ENCODE assay signal across 8 cellular contexts in genomic region chr14:86654558-86655184, GRCh38.
DNase-seq lines count a peak whose midpoint lies in the region; FAIRE-seq and TF ChIP-seq lines count a peak whose summit lies in the region.

No MANE protein-coding gene starts in this region.

- no peak for TF ChIP-seq POLR2A in sigmoid colon (IDR thresholded peaks at IDR 0.05)

- H3K4me3 ChIP-seq in PC-9 (no peak overlapping the region), choroid plexus epithelial cell (ENCODE audit: low read depth, low read length) (no peak overlapping the region), sigmoid colon (no peak overlapping the region)

- BruUV-seq in PC-9 (replicated peaks; lab: Mats Ljungman, UMichigan) = no TSS peak

- CTCF ChIA-PET in PC-9 (lab: Charles Lee) = no interaction called here

- H3K9me3 ChIP-seq in PC-9 (ENCODE audit: insufficient read depth, low read depth) (no peaks in the 10 kb centered on the region), sigmoid colon (no peaks in the 10 kb centered on the region)

- H3K4me2 ChIP-seq in PC-9 = no peak overlapping the region

- H3K27ac ChIP-seq in PC-9 (no peak overlapping the region), sigmoid colon (no peak overlapping the region)

- TF ChIP-seq EP300 in sigmoid colon (IDR thresholded peaks at IDR 0.05) = no peak

- TF ChIP-seq CTCF in D721Med (IDR thresholded peaks at IDR 0.05; ENCODE audit: insufficient read depth, missing control alignments) (peak; percentile 65), PC-9 (conservative IDR thresholded peaks at IDR 0.05) (peak; percentile 63), choroid plexus epithelial cell (conservative IDR thresholded peaks at IDR 0.05; ENCODE audit: low read depth, low read length) (peak; percentile 72), sigmoid colon (IDR thresholded peaks at IDR 0.05) (no peak)

- H3F3A ChIP-seq in PC-9 (ENCODE audit: insufficient read depth, low read depth) = no peaks in the 10 kb centered on the region

- H4K20me1 ChIP-seq in PC-9 (ENCODE audit: insufficient read depth) = no peaks in the 10 kb centered on the region

- peak; percentile 11 for FAIRE-seq in D721Med (lab: Jason Lieb, UNC)

- no peaks in the 10 kb centered on the region for H3K27me3 ChIP-seq in PC-9 (ENCODE audit: insufficient read depth, low read depth)
- H3K27me3 ChIP-seq in sigmoid colon = no peaks in the 10 kb centered on the region

- H3K36me3 ChIP-seq in PC-9 (ENCODE audit: low read depth) (no peaks in the 10 kb centered on the region), sigmoid colon (no peaks in the 10 kb centered on the region)

- no peaks in the 10 kb centered on the region for H3K9me2 ChIP-seq in PC-9 (ENCODE audit: insufficient read depth)

- no peak overlapping the region for H2AFZ ChIP-seq in PC-9

- intact Hi-C loops in PC-9 (cut with micrococcal nuclease; ENCODE audit: unreplicated experiment) (no loop called here), sigmoid colon (cut with DNase I) (no loop called here)

- 43 to 59% methylated on average over 8 of the region's 8 CpGs for WGBS in sigmoid colon, 2 donors

- in situ Hi-C loops in G401 (cut with HindIII; ENCODE audit: low sequenced_read_pairs) = no loop called here

- DNase-seq in D721Med (ENCODE audit: insufficient read length, low spot score) = no peak
- peak; percentile 31 for DNase-seq in HPDE6-E6E7 (ENCODE audit: extremely low spot score)
- DNase-seq in PC-9 = peak in 1 of 2 experiments; percentile 4
- DNase-seq in choroid plexus epithelial cell (ENCODE audit: low read depth) = peak; percentile 67
- DNase-seq in myocyte (ENCODE audit: low read depth) = peak; percentile 76
- no peak for DNase-seq in sigmoid colon
- no peak for DNase-seq in G401 (ENCODE audit: low spot score)
- no peak for DNase-seq in cerebellar nuclear complex (lab: John Stamatoyannopoulos, UW)

- POLR2A ChIA-PET in PC-9 (lab: Charles Lee; ENCODE audit: unreplicated experiment) = no interaction called here

- no peaks in the 10 kb centered on the region for H3K79me2 ChIP-seq in PC-9 (ENCODE audit: low read depth)

- H3K4me1 ChIP-seq in PC-9 (replicated peaks; ENCODE audit: insufficient read depth) (no peaks in the 10 kb centered on the region), sigmoid colon (no peaks in the 10 kb centered on the region)

Comparison
In these comparisons a context has a peak if more than half of its experiments do, and no peak if none do; other contexts are left out.
1. DNase-seq: peak in HPDE6-E6E7 (single experiment), choroid plexus epithelial cell (single experiment) and myocyte (single experiment); none in D721Med (single experiment), sigmoid colon (single experiment), G401 (single experiment) and cerebellar nuclear complex (0 of 2).
2. CTCF ChIP-seq: peak in D721Med (single experiment), PC-9 (single experiment) and choroid plexus epithelial cell (single experiment); none in sigmoid colon (0 of 4).